In the genomic region with DNA sequence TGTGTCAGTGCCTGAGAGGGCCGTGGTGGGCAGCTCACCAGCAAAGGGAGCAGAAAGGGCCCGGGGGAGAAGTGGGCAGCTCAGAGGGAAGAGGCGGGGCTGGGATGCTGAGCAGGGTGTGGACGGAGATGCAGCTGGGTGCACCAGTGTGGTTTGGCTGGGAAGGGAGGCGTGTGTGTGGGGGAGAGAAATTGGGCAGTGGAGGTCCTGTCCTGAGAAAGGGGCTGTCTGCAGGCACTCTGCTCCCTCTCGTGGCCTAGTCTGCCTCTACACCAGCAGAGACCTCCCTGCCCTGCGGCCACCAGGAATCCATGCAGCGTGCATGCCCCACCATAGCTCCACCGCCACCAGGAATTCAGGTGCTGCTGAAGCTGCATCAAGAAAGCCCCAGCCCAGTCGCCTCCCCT, we compare ENCODE assay signal across 8 cellular contexts. TPM values are rescaled to one million over a fixed set of nuclear protein-coding genes. Genes with fewer than 3 reads are reported as not detected.
DNase-seq lines count a peak whose midpoint lies in the region; ATAC-seq and TF ChIP-seq lines count a peak whose summit lies in the region.

No MANE protein-coding gene starts in this region.

- no peak overlapping the region for H3K27ac ChIP-seq in CD4-positive, alpha-beta T cell (ENCODE audit: low read depth, low read length)

- H3K4me1 Mint-ChIP-seq in CD4-positive, alpha-beta T cell (ENCODE audit: low read depth) = peaks cover 8% of the 10 kb centered on the region

- in situ Hi-C loops in SK-MEL-5 (cut with HindIII; ENCODE audit: low pct_unique_long_range_greater_than_20kb, low sequenced_read_pairs) = no loop called here

- H3K27me3 ChIP-seq in CD4-positive, alpha-beta T cell (ENCODE audit: control insufficient read depth, insufficient read depth, low read length) = peaks cover 4% of the 10 kb centered on the region

- H3K27ac Mint-ChIP-seq in CD4-positive, alpha-beta T cell = no peak overlapping the region

- H3K36me3 Mint-ChIP-seq in CD4-positive, alpha-beta T cell (ENCODE audit: low read depth) = no peaks in the 10 kb centered on the region

- no peaks in the 10 kb centered on the region for H3K9me3 ChIP-seq in CD4-positive, alpha-beta T cell (ENCODE audit: control insufficient read depth, low read length)

- no peak for DNase-seq in CD4-positive, alpha-beta T cell
- DNase-seq in SK-MEL-5 (ENCODE audit: low read depth, low spot score) = peak; percentile 70
- DNase-seq in iris pigment epithelial cell (ENCODE audit: low read depth) = peak; percentile 16
- no peak for DNase-seq in ureter (ENCODE audit: low spot score)
- DNase-seq in iPS-NIHi11 (ENCODE audit: low spot score) = no peak

- H3K9me3 Mint-ChIP-seq in CD4-positive, alpha-beta T cell = no peaks in the 10 kb centered on the region

- POLR2A ChIA-PET in CD4-positive, alpha-beta T cell (lab: Charles Lee) = no interaction called here

- H3K27me3 Mint-ChIP-seq in CD4-positive, alpha-beta T cell = peaks cover under 1% of the 10 kb centered on the region

- TF ChIP-seq CTCF in CD4-positive, alpha-beta T cell (IDR thresholded peaks at IDR 0.05) = no peak

- no peak for ATAC-seq in CD4-positive, alpha-beta T cell (ENCODE audit: poor library complexity)
- ATAC-seq in GM21447 (IDR thresholded peaks at IDR 0.05; ENCODE audit: unreplicated experiment) = peak; percentile 64
- ATAC-seq in GM21786 (IDR thresholded peaks at IDR 0.05; ENCODE audit: unreplicated experiment) = no peak
- no peak for ATAC-seq in GM18502 (IDR thresholded peaks at IDR 0.05; ENCODE audit: poor library complexity, unreplicated experiment)

- CTCF ChIA-PET in CD4-positive, alpha-beta T cell (lab: Charles Lee) = interaction anchor here (1.5 to 1.8 kb wide), 2 partner anchors 43 to 162 kb away, joined by 4 to 6 read pairs; no protein-coding TSS in a partner anchor

- intact Hi-C loops in CD4-positive, alpha-beta T cell (cut with DNase I, micrococcal nuclease) = loop anchor here in 1 of 2 experiments (5.0 kb wide), 1 partner anchor 330 kb away; no protein-coding TSS in a partner anchor

- H3K4me3 Mint-ChIP-seq in CD4-positive, alpha-beta T cell = peak overlapping the region; percentile 45

RNA-seq across cellular contexts. Expression of a gene that starts 6.4 kb away (rescaled TPM):
- total RNA-seq in CD4-positive, alpha-beta T cell = 1 to 10 TPM; 1.6 to 1.7 TPM
- 16.3 and 17.8 TPM in 2 replicates for total RNA-seq in SK-MEL-5 (2014; rRNA removed; shearing (Covaris generic))
- 18.0 and 26.8 TPM in 2 replicates for polyA plus RNA-seq in SK-MEL-5 (2015; cell fraction: cytosol; rRNA removed)
- polyA plus RNA-seq in SK-MEL-5 (2015; cell fraction: nucleus; rRNA removed) = 5.5 and 7.0 TPM in 2 replicates
- 1.1 TPM for total RNA-seq in ureter

RNA-seq across cellular contexts. Expression of a gene that starts 41.7 kb away (rescaled TPM):
- total RNA-seq in CD4-positive, alpha-beta T cell = 100 to 1,000 TPM; 102 to 108 TPM
- 15.1 and 18.6 TPM in 2 replicates for total RNA-seq in SK-MEL-5 (2014; rRNA removed; shearing (Covaris generic))
- polyA plus RNA-seq in SK-MEL-5 (2015; cell fraction: cytosol; rRNA removed) = 30.3 and 41.5 TPM in 2 replicates
- 119 and 148 TPM in 2 replicates for polyA plus RNA-seq in SK-MEL-5 (2015; cell fraction: nucleus; rRNA removed)
- 9.7 TPM for total RNA-seq in ureter

RNA-seq across cellular contexts. Expression of a gene that starts 46.1 kb away (rescaled TPM):
- total RNA-seq in CD4-positive, alpha-beta T cell = 100 to 1,000 TPM; 250 to 258 TPM
- not detected in 2 replicates for total RNA-seq in SK-MEL-5 (2014; rRNA removed; shearing (Covaris generic))
- polyA plus RNA-seq in SK-MEL-5 (2015; cell fraction: cytosol; rRNA removed) = not detected in 2 replicates
- polyA plus RNA-seq in SK-MEL-5 (2015; cell fraction: nucleus; rRNA removed) = 2.3 TPM in 1 of 2 replicates, not detected in the other
- total RNA-seq in ureter = 127 TPM

RNA-seq across cellular contexts. Expression of a gene that starts 58.1 kb away (rescaled TPM):
- 10 to 100 TPM; 62.5 to 68.3 TPM for total RNA-seq in CD4-positive, alpha-beta T cell
- 0.80 and 0.87 TPM in 2 replicates for total RNA-seq in SK-MEL-5 (2014; rRNA removed; shearing (Covaris generic))
- 5.5 and 6.7 TPM in 2 replicates for polyA plus RNA-seq in SK-MEL-5 (2015; cell fraction: cytosol; rRNA removed)
- 1.2 and 3.5 TPM in 2 replicates for polyA plus RNA-seq in SK-MEL-5 (2015; cell fraction: nucleus; rRNA removed)
- 186 TPM for total RNA-seq in ureter

Comparison
In these comparisons a context has a peak if more than half of its experiments do, and no peak if none do; other contexts are left out.
1. DNase-seq: peak in SK-MEL-5 (single experiment) and iris pigment epithelial cell (single experiment); none in CD4-positive, alpha-beta T cell (0 of 10), ureter (single experiment) and iPS-NIHi11 (single experiment).
2. RNA of a gene that starts 46.1 kb away (total RNA-seq): 250 to 258 TPM in CD4-positive, alpha-beta T cell and 127 TPM in ureter (single experiment); not detected in SK-MEL-5; every median in the first group is over 100 times any median in the second.